In the genomic region with DNA sequence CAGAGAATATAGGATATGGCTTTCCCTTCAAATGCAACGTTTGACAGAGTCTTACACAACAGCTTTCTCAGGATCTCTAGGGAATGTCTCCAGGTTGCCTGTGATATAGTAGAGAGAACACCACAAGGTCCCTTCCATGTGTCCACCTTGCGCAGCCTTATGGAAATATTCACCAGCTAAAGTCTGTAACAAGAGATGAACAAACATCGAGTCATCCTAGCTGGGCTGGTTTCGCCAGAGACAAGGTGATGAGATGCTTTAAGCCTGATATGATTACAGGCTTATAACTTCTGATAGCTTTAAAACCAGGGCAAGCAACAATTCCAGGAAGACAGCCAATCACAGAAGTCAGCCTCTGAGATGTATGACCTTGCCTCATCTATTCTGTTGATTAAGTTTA, we compare ENCODE assay signal across 18 cellular contexts.
"Had no signal": no experiment of that assay in that cellular context is flagged by ENCODE, and none has a peak within 500 bp of the region (broad histone marks: within the 10 kb centered on the region; RNA-seq: fewer than 3 reads in every experiment).

No MANE protein-coding gene starts in this region.

- H3K9me3 ChIP-seq: ascending aorta, mucosa of descending colon, neutrophil, tibial artery, vagina had no signal

- H3K27ac Mint-ChIP-seq: activated CD4-positive, alpha-beta memory T cell treated with anti-CD3 and anti-CD28 coated beads, Interleukin-2, amount 10 ng/mL, durations not matched to agents 7 days and 5 days; activated T-cell treated with anti-CD3 and anti-CD28 coated beads, Interleukin-2, amount 50 U/mL, for 72 hours had no signal

- H3K4me3 Mint-ChIP-seq: activated CD4-positive, alpha-beta memory T cell treated with anti-CD3 and anti-CD28 coated beads, Interleukin-2, amount 10 ng/mL, durations not matched to agents 7 days and 5 days; activated T-cell treated with anti-CD3 and anti-CD28 coated beads, Interleukin-2, amount 50 U/mL, for 72 hours; naive thymus-derived CD8-positive, alpha-beta T cell had no signal

- H3K9me3 Mint-ChIP-seq: activated CD4-positive, alpha-beta memory T cell treated with anti-CD3 and anti-CD28 coated beads, Interleukin-2, amount 10 ng/mL, durations not matched to agents 7 days and 5 days had no signal

- H3K27ac ChIP-seq: ascending aorta, neutrophil, skin epidermis, tibial artery, vagina, VCaP had no signal

- H3K36me3 ChIP-seq: ascending aorta, tibial artery, vagina had no signal

- H3K4me3 ChIP-seq: ascending aorta, lung, mucosa of descending colon, skin epidermis, tibial artery, vagina had no signal

- H3K27me3 Mint-ChIP-seq: activated CD4-positive, alpha-beta memory T cell treated with anti-CD3 and anti-CD28 coated beads, Interleukin-2, amount 10 ng/mL, durations not matched to agents 7 days and 5 days; naive thymus-derived CD8-positive, alpha-beta T cell had no signal

- DNase-seq: activated CD4-positive, alpha-beta memory T cell treated with anti-CD3 and anti-CD28 coated beads, Interleukin-2, amount 10 ng/mL, durations not matched to agents 7 days and 5 days; activated CD8-positive, alpha-beta memory T cell treated with anti-CD3 and anti-CD28 coated beads, Interleukin-2, amount 50 U/mL, for 4 hours; activated T-cell treated with anti-CD3 and anti-CD28 coated beads, Interleukin-2, amount 50 U/mL, for 72 hours; central memory CD4-positive, alpha-beta T cell; effector memory CD4-positive, alpha-beta T cell; hippocampal formation; left cardiac atrium; mucosa of descending colon; naive thymus-derived CD8-positive, alpha-beta T cell; posterior cingulate gyrus; T-helper 9 cell; tibial artery had no signal

- H3K27me3 ChIP-seq: ascending aorta, vagina had no signal

- H3K4me1 ChIP-seq: ascending aorta, tibial artery, vagina had no signal

- H3K4me1 Mint-ChIP-seq: activated CD4-positive, alpha-beta memory T cell treated with anti-CD3 and anti-CD28 coated beads, Interleukin-2, amount 10 ng/mL, durations not matched to agents 7 days and 5 days had no signal

- ATAC-seq: activated T-cell treated with anti-CD3 and anti-CD28 coated beads, Interleukin-2, amount 50 U/mL, for 72 hours; left cardiac atrium; mucosa of descending colon; naive thymus-derived CD8-positive, alpha-beta T cell had no signal
